Comparison of ENCODE assay signal across 8 cellular contexts in genomic region chr1:149849947-149850360, GRCh38.
A peak's percentile ranks its signal among the peaks of the same experiment; 100 is the strongest.
DNase-seq lines count a peak whose midpoint lies in the region; ATAC-seq lines count a peak whose summit lies in the region.

No MANE protein-coding gene starts in this region.

- no peaks in the 10 kb centered on the region for H3K9me3 ChIP-seq in iPS-18c (ENCODE audit: control insufficient read depth, insufficient read depth, low read length)

- no peaks in the 10 kb centered on the region for H3K27me3 Mint-ChIP-seq in activated naive CD4-positive, alpha-beta T cell treated with anti-CD3 and anti-CD28 coated beads, Interleukin-2, amount 50 U/mL, for 24 hours
- H3K27me3 Mint-ChIP-seq in stimulated activated memory B cell treated with anti-CD40 and anti-IgM and Interleukin-4, amounts not matched to agents 10 μg/mL and 1 μg/mL and 100 μg/mL, for 72 hours = no peaks in the 10 kb centered on the region

- peak overlapping the region; percentile 80 for H3K27ac Mint-ChIP-seq in activated naive CD4-positive, alpha-beta T cell treated with anti-CD3 and anti-CD28 coated beads, Interleukin-2, amount 50 U/mL, for 24 hours
- H3K27ac Mint-ChIP-seq in stimulated activated memory B cell treated with anti-CD40 and anti-IgM and Interleukin-4, amounts not matched to agents 10 μg/mL and 1 μg/mL and 100 μg/mL, for 72 hours = peak overlapping the region; percentile 90

- peak overlapping the region; percentile 88 for H3K4me3 Mint-ChIP-seq in activated naive CD4-positive, alpha-beta T cell treated with anti-CD3 and anti-CD28 coated beads, Interleukin-2, amount 50 U/mL, for 24 hours
- H3K4me3 Mint-ChIP-seq in stimulated activated memory B cell treated with anti-CD40 and anti-IgM and Interleukin-4, amounts not matched to agents 10 μg/mL and 1 μg/mL and 100 μg/mL, for 72 hours = peak overlapping the region; percentile 87

- H3K9me3 Mint-ChIP-seq in activated naive CD4-positive, alpha-beta T cell treated with anti-CD3 and anti-CD28 coated beads, Interleukin-2, amount 50 U/mL, for 24 hours = no peaks in the 10 kb centered on the region
- H3K9me3 Mint-ChIP-seq in stimulated activated memory B cell treated with anti-CD40 and anti-IgM and Interleukin-4, amounts not matched to agents 10 μg/mL and 1 μg/mL and 100 μg/mL, for 72 hours = no peaks in the 10 kb centered on the region

- peak overlapping the region; percentile 70 for H3K4me3 ChIP-seq in iPS-18c (ENCODE audit: insufficient read depth, low read depth, low read length)

- ATAC-seq in stimulated activated memory B cell treated with anti-CD40 and anti-IgM and Interleukin-4, amounts not matched to agents 10 μg/mL and 1 μg/mL and 100 μg/mL, for 72 hours = no peak
- ATAC-seq in GM18870 (IDR thresholded peaks at IDR 0.05; ENCODE audit: unreplicated experiment) = no peak

- peaks cover 50% of the 10 kb centered on the region for H3K4me1 Mint-ChIP-seq in activated naive CD4-positive, alpha-beta T cell treated with anti-CD3 and anti-CD28 coated beads, Interleukin-2, amount 50 U/mL, for 24 hours
- peaks cover 43% of the 10 kb centered on the region for H3K4me1 Mint-ChIP-seq in stimulated activated memory B cell treated with anti-CD40 and anti-IgM and Interleukin-4, amounts not matched to agents 10 μg/mL and 1 μg/mL and 100 μg/mL, for 72 hours

- peaks cover 4% of the 10 kb centered on the region for H3K36me3 Mint-ChIP-seq in activated naive CD4-positive, alpha-beta T cell treated with anti-CD3 and anti-CD28 coated beads, Interleukin-2, amount 50 U/mL, for 24 hours
- peaks cover 36% of the 10 kb centered on the region for H3K36me3 Mint-ChIP-seq in stimulated activated memory B cell treated with anti-CD40 and anti-IgM and Interleukin-4, amounts not matched to agents 10 μg/mL and 1 μg/mL and 100 μg/mL, for 72 hours

- peak; percentile 18 for DNase-seq in stimulated activated CD4-positive, alpha-beta T cell treated with anti-CD3 and anti-CD28 coated beads, Interleukin-15, amount 100 ng/mL, for 24 hours
- no peak for DNase-seq in stimulated activated CD4-positive, alpha-beta T cell treated with anti-CD3 and anti-CD28 coated beads, Interleukin-2, amount 100 ng/mL, for 48 hours
- no peak for DNase-seq in NOMO-1 (lab: John Stamatoyannopoulos, UW; ENCODE audit: unreplicated experiment in 2 of 2)
- no peak for DNase-seq in NCI-H345 (lab: John Stamatoyannopoulos, UW)
